In the genomic region with DNA sequence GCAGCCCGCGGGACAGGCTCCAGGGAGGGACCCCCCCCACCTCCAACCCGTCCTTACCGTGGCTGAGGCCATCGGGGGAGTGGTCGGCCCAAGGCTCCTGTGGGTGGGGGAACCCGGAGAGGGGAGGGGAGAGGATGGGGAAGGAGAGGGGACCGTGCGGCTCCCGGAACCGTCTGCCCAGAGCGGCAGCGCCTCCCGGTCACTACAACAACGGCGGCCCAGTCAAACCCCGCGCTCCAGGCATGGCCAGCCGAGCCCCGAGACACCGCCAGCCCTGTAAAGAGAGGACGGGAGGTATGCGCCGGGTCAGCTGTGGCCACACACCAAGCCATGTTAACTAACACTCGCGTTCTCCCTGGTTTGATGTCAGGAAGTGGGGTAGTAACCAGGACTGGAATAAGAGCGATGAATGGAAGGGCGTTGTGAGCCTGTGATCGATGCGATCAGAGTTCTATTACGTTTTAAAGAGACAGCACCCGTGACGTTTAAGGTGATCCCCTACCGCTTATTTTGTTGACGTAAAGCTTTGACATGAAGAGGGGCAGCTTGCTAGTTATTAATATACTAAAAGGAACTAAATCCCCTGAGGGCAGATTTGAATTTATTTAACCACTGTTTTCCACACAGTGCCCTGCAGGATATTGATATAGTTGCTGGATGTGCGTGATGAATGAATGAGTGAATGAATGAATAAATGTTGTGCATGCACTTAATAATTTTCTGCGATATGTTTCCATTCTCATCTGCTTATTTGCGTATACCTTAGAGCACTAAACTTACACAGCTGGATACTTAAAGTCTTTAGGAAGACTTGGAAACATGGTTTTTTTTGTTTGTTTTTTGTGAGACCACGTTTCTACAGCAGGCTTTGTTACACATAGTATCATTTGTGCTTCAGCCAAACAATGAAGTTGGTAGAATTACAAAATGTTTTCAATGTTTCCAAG, we compare ENCODE assay signal across 1 cellular context.
A peak's percentile ranks its signal among the peaks of the same experiment; 100 is the strongest.
TF ChIP-seq lines count a peak whose summit lies in the region.

TSS of gene POC1B (minus strand) at position 224 of the 947 bp plus-strand sequence. CDS start at position 72, 152 bp downstream.

TF ChIP-seq in GM12878, 131 proteins besides CTCF, POLR2A, EP300 and RAD21 (continued from another document):
- TF ChIP-seq, protein P1, sequence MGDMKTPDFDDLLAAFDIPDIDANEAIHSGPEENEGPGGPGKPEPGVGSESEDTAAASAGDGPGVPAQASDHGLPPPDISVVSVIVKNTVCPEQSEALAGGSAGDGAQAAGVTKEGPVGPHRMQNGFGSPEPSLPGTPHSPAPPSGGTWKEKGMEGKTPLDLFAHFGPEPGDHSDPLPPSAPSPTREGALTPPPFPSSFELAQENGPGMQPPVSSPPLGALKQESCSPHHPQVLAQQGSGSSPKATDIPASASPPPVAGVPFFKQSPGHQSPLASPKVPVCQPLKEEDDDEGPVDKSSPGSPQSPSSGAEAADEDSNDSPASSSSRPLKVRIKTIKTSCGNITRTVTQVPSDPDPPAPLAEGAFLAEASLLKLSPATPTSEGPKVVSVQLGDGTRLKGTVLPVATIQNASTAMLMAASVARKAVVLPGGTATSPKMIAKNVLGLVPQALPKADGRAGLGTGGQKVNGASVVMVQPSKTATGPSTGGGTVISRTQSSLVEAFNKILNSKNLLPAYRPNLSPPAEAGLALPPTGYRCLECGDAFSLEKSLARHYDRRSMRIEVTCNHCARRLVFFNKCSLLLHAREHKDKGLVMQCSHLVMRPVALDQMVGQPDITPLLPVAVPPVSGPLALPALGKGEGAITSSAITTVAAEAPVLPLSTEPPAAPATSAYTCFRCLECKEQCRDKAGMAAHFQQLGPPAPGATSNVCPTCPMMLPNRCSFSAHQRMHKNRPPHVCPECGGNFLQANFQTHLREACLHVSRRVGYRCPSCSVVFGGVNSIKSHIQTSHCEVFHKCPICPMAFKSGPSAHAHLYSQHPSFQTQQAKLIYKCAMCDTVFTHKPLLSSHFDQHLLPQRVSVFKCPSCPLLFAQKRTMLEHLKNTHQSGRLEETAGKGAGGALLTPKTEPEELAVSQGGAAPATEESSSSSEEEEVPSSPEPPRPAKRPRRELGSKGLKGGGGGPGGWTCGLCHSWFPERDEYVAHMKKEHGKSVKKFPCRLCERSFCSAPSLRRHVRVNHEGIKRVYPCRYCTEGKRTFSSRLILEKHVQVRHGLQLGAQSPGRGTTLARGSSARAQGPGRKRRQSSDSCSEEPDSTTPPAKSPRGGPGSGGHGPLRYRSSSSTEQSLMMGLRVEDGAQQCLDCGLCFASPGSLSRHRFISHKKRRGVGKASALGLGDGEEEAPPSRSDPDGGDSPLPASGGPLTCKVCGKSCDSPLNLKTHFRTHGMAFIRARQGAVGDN (IDR thresholded peaks at IDR 0.05): no peak
- TF ChIP-seq SREBF1 (IDR thresholded peaks at IDR 0.05; ENCODE audit: low read length) (no peak), RFX5 (IDR thresholded peaks at IDR 0.05; ENCODE audit: low read depth, low read length) (no peak), BMI1 (IDR thresholded peaks at IDR 0.05; ENCODE audit: borderline replicate concordance) (no peak), USF2 (IDR thresholded peaks at IDR 0.05; ENCODE audit: borderline replicate concordance, low read depth, low read length) (no peak; the same call in 1 of the 2 replicates), SIX5 (IDR thresholded peaks at IDR 0.05; ENCODE audit: low read depth, low read length, severe bottlenecking) (peak; percentile 38), ZSCAN29 (IDR thresholded peaks at IDR 0.05) (no peak), ZNF384 (IDR thresholded peaks at IDR 0.05; ENCODE audit: borderline replicate concordance, low read depth, low read length) (no peak), HDAC2 (IDR thresholded peaks at IDR 0.05) (no peak), EZH2 (IDR thresholded peaks at IDR 0.05; ENCODE audit: borderline replicate concordance, control insufficient read depth, low read depth, low read length) (no peak), RBBP5 (conservative IDR thresholded peaks at IDR 0.05) (no peak), RUNX3 (IDR thresholded peaks at IDR 0.05; ENCODE audit: low read length) (peak; percentile 54; the same call in 1 of the 2 replicates), CBX3 (IDR thresholded peaks at IDR 0.05; ENCODE audit: borderline replicate concordance, low read depth) (no peak), FOS (IDR thresholded peaks at IDR 0.05; ENCODE audit: borderline replicate concordance, extremely low read depth, insufficient read length) (no peak), CBFB (IDR thresholded peaks at IDR 0.05; ENCODE audit: low read depth) (peak; percentile 19; the same call in 1 of the 2 replicates), BACH1 (IDR thresholded peaks at IDR 0.05; ENCODE audit: borderline replicate concordance) (no peak), MYC (IDR thresholded peaks at IDR 0.05; ENCODE audit: insufficient read depth, insufficient read length, insufficient replicate concordance, low read length, severe bottlenecking) (no peak), TCF12 (IDR thresholded peaks at IDR 0.05; ENCODE audit: low read depth, low read length) (0 out of 2 replicates have a peak, but pooled peaks have one; percentile 31), STAT1 (conservative IDR thresholded peaks at IDR 0.05) (peak; percentile 70), RB1 (IDR thresholded peaks at IDR 0.05; ENCODE audit: borderline replicate concordance) (peak; percentile 99; the same call in 1 of the 2 replicates), HCFC1 (IDR thresholded peaks at IDR 0.05; ENCODE audit: low read length) (peak; percentile 65)
- TF ChIP-seq, protein P2, sequence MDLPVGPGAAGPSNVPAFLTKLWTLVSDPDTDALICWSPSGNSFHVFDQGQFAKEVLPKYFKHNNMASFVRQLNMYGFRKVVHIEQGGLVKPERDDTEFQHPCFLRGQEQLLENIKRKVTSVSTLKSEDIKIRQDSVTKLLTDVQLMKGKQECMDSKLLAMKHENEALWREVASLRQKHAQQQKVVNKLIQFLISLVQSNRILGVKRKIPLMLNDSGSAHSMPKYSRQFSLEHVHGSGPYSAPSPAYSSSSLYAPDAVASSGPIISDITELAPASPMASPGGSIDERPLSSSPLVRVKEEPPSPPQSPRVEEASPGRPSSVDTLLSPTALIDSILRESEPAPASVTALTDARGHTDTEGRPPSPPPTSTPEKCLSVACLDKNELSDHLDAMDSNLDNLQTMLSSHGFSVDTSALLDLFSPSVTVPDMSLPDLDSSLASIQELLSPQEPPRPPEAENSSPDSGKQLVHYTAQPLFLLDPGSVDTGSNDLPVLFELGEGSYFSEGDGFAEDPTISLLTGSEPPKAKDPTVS (IDR thresholded peaks at IDR 0.05; ENCODE audit: low read depth, low read length): peak; percentile 29; the same call in 1 of the 2 replicates
- TF ChIP-seq, protein P3, sequence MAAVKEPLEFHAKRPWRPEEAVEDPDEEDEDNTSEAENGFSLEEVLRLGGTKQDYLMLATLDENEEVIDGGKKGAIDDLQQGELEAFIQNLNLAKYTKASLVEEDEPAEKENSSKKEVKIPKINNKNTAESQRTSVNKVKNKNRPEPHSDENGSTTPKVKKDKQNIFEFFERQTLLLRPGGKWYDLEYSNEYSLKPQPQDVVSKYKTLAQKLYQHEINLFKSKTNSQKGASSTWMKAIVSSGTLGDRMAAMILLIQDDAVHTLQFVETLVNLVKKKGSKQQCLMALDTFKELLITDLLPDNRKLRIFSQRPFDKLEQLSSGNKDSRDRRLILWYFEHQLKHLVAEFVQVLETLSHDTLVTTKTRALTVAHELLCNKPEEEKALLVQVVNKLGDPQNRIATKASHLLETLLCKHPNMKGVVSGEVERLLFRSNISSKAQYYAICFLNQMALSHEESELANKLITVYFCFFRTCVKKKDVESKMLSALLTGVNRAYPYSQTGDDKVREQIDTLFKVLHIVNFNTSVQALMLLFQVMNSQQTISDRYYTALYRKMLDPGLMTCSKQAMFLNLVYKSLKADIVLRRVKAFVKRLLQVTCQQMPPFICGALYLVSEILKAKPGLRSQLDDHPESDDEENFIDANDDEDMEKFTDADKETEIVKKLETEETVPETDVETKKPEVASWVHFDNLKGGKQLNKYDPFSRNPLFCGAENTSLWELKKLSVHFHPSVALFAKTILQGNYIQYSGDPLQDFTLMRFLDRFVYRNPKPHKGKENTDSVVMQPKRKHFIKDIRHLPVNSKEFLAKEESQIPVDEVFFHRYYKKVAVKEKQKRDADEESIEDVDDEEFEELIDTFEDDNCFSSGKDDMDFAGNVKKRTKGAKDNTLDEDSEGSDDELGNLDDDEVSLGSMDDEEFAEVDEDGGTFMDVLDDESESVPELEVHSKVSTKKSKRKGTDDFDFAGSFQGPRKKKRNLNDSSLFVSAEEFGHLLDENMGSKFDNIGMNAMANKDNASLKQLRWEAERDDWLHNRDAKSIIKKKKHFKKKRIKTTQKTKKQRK (IDR thresholded peaks at IDR 0.05; ENCODE audit: low read depth, low read length): no peak
- TF ChIP-seq, protein P4, sequence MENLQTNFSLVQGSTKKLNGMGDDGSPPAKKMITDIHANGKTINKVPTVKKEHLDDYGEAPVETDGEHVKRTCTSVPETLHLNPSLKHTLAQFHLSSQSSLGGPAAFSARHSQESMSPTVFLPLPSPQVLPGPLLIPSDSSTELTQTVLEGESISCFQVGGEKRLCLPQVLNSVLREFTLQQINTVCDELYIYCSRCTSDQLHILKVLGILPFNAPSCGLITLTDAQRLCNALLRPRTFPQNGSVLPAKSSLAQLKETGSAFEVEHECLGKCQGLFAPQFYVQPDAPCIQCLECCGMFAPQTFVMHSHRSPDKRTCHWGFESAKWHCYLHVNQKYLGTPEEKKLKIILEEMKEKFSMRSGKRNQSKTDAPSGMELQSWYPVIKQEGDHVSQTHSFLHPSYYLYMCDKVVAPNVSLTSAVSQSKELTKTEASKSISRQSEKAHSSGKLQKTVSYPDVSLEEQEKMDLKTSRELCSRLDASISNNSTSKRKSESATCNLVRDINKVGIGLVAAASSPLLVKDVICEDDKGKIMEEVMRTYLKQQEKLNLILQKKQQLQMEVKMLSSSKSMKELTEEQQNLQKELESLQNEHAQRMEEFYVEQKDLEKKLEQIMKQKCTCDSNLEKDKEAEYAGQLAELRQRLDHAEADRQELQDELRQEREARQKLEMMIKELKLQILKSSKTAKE (IDR thresholded peaks at IDR 0.05; ENCODE audit: low read depth, poor library complexity, severe bottlenecking): peak; percentile 38
TF ChIP-seq in GM12878: peak in this region for 55.
